In the genomic region with DNA sequence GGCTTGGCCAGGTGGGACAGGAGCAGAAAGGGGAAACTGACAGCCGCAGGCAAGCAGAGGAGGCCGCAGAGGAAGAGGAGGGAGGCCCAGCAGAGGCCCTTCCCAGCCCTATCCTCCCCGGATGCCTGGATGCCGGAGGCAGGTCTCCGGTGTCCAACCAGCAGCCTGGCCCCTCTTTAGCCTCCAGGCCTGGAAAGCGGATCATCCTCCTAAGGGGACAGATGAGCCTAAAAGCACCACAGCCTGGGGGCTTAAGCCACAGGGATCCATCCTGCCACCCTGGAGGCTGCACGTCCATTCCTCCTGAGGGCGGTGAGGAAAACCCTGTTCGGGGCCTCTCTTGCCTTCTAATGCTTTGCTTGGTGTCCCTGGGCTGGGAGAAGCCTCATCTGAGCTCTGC, we compare ENCODE assay signal across 1 cellular context.
TF ChIP-seq lines count a peak whose summit lies in the region.

No MANE protein-coding gene starts in this region.

TF ChIP-seq in GM23338, 12 proteins besides CTCF, POLR2A, EP300 and RAD21 (continued from another document):
- TF ChIP-seq STAT1 (IDR thresholded peaks at IDR 0.05; ENCODE audit: unreplicated experiment): no peak
